ENCODE assay signal across 1 cellular context in the genomic region with DNA sequence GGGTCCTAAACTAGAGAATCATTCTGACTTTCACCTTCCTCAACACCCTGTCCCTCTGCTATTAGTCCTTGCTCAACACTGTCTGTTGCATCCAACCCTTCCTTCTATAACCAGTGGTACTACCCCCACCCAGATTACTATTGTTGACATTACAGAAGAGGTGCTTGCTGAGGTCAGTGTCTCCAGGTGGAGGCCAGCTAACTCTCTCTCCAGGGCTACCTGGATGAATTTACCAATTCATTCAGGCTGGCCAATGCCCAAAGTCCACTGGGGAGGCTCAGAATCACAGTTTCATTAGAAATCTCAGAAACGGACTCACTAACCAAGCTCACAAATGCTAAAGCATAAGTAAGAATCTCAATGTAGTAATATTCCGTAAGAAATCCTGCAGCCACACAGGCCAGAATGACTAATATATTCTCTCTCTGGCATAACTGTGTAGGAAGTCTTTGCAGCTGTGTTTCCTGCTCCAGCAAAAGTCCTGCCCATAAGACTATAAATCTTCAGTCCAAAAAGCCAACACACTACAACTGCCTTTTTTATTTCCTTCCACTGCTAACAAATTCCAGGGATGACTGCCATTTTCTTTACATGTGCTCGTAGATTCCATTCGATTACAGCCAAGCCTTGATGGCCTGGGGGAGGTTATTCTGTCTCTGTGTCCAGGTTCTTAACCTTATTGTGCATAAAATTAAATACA.
TF ChIP-seq lines count a peak whose summit lies in the region.

No MANE protein-coding gene starts in this region.

TF ChIP-seq in liver, 16 proteins besides CTCF, POLR2A, EP300 and RAD21:
- TF ChIP-seq NR2F2 (IDR thresholded peaks at IDR 0.05) (no peak), TAF1 (conservative IDR thresholded peaks at IDR 0.05) (no peak), YY1 (IDR thresholded peaks at IDR 0.05) (peak; percentile 53), EGR1 (IDR thresholded peaks at IDR 0.05; ENCODE audit: low read depth in 2 of 2) (peak in 1 of 2 donors; percentile 37), RXRA (IDR thresholded peaks at IDR 0.05) (peak; percentile 86), FOXA2 (IDR thresholded peaks at IDR 0.05) (peak; percentile 68), GABPA (IDR thresholded peaks at IDR 0.05 in 1 of 2, conservative IDR thresholded peaks at IDR 0.05 in 1 of 2) (no peak), SP1 (IDR thresholded peaks at IDR 0.05) (peak; percentile 85), JUND (IDR thresholded peaks at IDR 0.05) (peak; percentile 55 to 68), FOXA1 (IDR thresholded peaks at IDR 0.05) (peak; percentile 83), HNF4A (conservative IDR thresholded peaks at IDR 0.05) (peak; percentile 86 to 92), HNF4G (IDR thresholded peaks at IDR 0.05) (peak; percentile 57)
- TF ChIP-seq, protein P1, sequence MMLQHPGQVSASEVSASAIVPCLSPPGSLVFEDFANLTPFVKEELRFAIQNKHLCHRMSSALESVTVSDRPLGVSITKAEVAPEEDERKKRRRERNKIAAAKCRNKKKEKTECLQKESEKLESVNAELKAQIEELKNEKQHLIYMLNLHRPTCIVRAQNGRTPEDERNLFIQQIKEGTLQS (IDR thresholded peaks at IDR 0.05): no peak
- TF ChIP-seq, protein P2, sequence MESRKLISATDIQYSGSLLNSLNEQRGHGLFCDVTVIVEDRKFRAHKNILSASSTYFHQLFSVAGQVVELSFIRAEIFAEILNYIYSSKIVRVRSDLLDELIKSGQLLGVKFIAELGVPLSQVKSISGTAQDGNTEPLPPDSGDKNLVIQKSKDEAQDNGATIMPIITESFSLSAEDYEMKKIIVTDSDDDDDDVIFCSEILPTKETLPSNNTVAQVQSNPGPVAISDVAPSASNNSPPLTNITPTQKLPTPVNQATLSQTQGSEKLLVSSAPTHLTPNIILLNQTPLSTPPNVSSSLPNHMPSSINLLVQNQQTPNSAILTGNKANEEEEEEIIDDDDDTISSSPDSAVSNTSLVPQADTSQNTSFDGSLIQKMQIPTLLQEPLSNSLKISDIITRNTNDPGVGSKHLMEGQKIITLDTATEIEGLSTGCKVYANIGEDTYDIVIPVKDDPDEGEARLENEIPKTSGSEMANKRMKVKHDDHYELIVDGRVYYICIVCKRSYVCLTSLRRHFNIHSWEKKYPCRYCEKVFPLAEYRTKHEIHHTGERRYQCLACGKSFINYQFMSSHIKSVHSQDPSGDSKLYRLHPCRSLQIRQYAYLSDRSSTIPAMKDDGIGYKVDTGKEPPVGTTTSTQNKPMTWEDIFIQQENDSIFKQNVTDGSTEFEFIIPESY (IDR thresholded peaks at IDR 0.05): no peak
- TF ChIP-seq, protein P3, sequence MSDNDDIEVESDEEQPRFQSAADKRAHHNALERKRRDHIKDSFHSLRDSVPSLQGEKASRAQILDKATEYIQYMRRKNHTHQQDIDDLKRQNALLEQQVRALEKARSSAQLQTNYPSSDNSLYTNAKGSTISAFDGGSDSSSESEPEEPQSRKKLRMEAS (IDR thresholded peaks at IDR 0.05): peak; percentile 74
- TF ChIP-seq, protein P4, sequence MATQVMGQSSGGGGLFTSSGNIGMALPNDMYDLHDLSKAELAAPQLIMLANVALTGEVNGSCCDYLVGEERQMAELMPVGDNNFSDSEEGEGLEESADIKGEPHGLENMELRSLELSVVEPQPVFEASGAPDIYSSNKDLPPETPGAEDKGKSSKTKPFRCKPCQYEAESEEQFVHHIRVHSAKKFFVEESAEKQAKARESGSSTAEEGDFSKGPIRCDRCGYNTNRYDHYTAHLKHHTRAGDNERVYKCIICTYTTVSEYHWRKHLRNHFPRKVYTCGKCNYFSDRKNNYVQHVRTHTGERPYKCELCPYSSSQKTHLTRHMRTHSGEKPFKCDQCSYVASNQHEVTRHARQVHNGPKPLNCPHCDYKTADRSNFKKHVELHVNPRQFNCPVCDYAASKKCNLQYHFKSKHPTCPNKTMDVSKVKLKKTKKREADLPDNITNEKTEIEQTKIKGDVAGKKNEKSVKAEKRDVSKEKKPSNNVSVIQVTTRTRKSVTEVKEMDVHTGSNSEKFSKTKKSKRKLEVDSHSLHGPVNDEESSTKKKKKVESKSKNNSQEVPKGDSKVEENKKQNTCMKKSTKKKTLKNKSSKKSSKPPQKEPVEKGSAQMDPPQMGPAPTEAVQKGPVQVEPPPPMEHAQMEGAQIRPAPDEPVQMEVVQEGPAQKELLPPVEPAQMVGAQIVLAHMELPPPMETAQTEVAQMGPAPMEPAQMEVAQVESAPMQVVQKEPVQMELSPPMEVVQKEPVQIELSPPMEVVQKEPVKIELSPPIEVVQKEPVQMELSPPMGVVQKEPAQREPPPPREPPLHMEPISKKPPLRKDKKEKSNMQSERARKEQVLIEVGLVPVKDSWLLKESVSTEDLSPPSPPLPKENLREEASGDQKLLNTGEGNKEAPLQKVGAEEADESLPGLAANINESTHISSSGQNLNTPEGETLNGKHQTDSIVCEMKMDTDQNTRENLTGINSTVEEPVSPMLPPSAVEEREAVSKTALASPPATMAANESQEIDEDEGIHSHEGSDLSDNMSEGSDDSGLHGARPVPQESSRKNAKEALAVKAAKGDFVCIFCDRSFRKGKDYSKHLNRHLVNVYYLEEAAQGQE (IDR thresholded peaks at IDR 0.05): peak; percentile 67
